13 cellular contexts compared by ENCODE assay signal in genomic region chr21:38268859-38269566, GRCh38. TPM values are rescaled to one million over a fixed set of nuclear protein-coding genes. Genes with fewer than 3 reads are reported as not detected.
DNase-seq lines count a peak whose midpoint lies in the region; ATAC-seq lines count a peak whose summit lies in the region.
"Had no signal": no experiment of that assay in that cellular context is flagged by ENCODE, and none has a peak within 500 bp of the region (broad histone marks: within the 10 kb centered on the region; RNA-seq: fewer than 3 reads in every experiment).

No MANE protein-coding gene starts in this region.

- peak overlapping the region; percentile 8 for H3K27ac Mint-ChIP-seq in activated naive CD8-positive, alpha-beta T cell
- no peak overlapping the region for H3K27ac Mint-ChIP-seq in activated naive CD8-positive, alpha-beta T cell treated with anti-CD3 and anti-CD28 coated beads, Interleukin-2, amount 50 U/mL, for 24 hours
- H3K27ac Mint-ChIP-seq: natural killer cell had no signal

- H3K4me1 Mint-ChIP-seq in activated naive CD8-positive, alpha-beta T cell (ENCODE audit: low read depth) = no peaks in the 10 kb centered on the region
- H3K4me1 Mint-ChIP-seq in activated naive CD8-positive, alpha-beta T cell treated with anti-CD3 and anti-CD28 coated beads, Interleukin-2, amount 50 U/mL, for 24 hours = peaks cover 23% of the 10 kb centered on the region
- H3K4me1 Mint-ChIP-seq: natural killer cell had no signal

- 0 out of 2 replicates have a peak, but pooled peaks cover 2% of the 10 kb centered on the region for H3K27me3 ChIP-seq in SJCRH30

- H3K27me3 Mint-ChIP-seq in activated naive CD8-positive, alpha-beta T cell = peaks cover 7% of the 10 kb centered on the region
- peaks cover 8% of the 10 kb centered on the region for H3K27me3 Mint-ChIP-seq in activated naive CD8-positive, alpha-beta T cell treated with anti-CD3 and anti-CD28 coated beads, Interleukin-2, amount 50 U/mL, for 24 hours

- 55% methylated on average over 5 of the region's 5 CpGs for WGBS in urinary bladder

- no peak overlapping the region for H3K4me3 ChIP-seq in urinary bladder (ENCODE audit: low read depth, low read length)
- H3K4me3 ChIP-seq in SJCRH30 = no peak overlapping the region

- no peaks in the 10 kb centered on the region for H3K9me3 ChIP-seq in SJCRH30 (replicated peaks)

- H3K36me3 ChIP-seq in urinary bladder (ENCODE audit: insufficient read depth) = no peaks in the 10 kb centered on the region
- no peaks in the 10 kb centered on the region for H3K36me3 ChIP-seq in SJCRH30

- DNase-seq in activated naive CD8-positive, alpha-beta T cell treated with anti-CD3 and anti-CD28 coated beads, Interleukin-2, amount 50 U/mL, for 24 hours = no peak
- no peak for DNase-seq in epithelial cell of prostate (ENCODE audit: low read depth, low spot score)
- no peak for DNase-seq in stimulated activated CD4-positive, alpha-beta T cell treated with anti-CD3 and anti-CD28 coated beads, Interleukin-4, amount 100 ng/mL, for 4 hours
- no peak for DNase-seq in SJCRH30
- no peak for DNase-seq in islet precursor cell
- DNase-seq: activated CD4-positive, alpha-beta T cell treated with anti-CD3 and anti-CD28 coated beads, Interleukin-2, amount 50 U/mL, for 48 hours; central memory CD4-positive, alpha-beta T cell; head of caudate nucleus; natural killer cell; NCI-H1092 had no signal

- no peaks in the 10 kb centered on the region for H3K36me3 Mint-ChIP-seq in activated naive CD8-positive, alpha-beta T cell
- no peaks in the 10 kb centered on the region for H3K36me3 Mint-ChIP-seq in activated naive CD8-positive, alpha-beta T cell treated with anti-CD3 and anti-CD28 coated beads, Interleukin-2, amount 50 U/mL, for 24 hours (ENCODE audit: low read depth)
- H3K36me3 Mint-ChIP-seq: natural killer cell had no signal

- H3K4me1 ChIP-seq in urinary bladder (ENCODE audit: insufficient read depth) (no peaks in the 10 kb centered on the region), SJCRH30 (no peaks in the 10 kb centered on the region)

- no peak for ATAC-seq in activated naive CD8-positive, alpha-beta T cell treated with anti-CD3 and anti-CD28 coated beads, Interleukin-2, amount 50 U/mL, for 24 hours
- peak; percentile 35 for ATAC-seq in HG02981 (IDR thresholded peaks at IDR 0.05; ENCODE audit: unreplicated experiment)
- ATAC-seq: natural killer cell had no signal

- H3K27ac ChIP-seq in epithelial cell of prostate (peak overlapping the region; percentile 87), urinary bladder (ENCODE audit: low read depth) (peak overlapping the region; percentile 71), SJCRH30 (no peak overlapping the region)

- H3K4me3 Mint-ChIP-seq in activated naive CD8-positive, alpha-beta T cell = no peak overlapping the region
- no peak overlapping the region for H3K4me3 Mint-ChIP-seq in activated naive CD8-positive, alpha-beta T cell treated with anti-CD3 and anti-CD28 coated beads, Interleukin-2, amount 50 U/mL, for 24 hours
- H3K4me3 Mint-ChIP-seq: natural killer cell had no signal

- H3K9me3 Mint-ChIP-seq in activated naive CD8-positive, alpha-beta T cell (ENCODE audit: low read depth) = no peaks in the 10 kb centered on the region
- no peaks in the 10 kb centered on the region for H3K9me3 Mint-ChIP-seq in activated naive CD8-positive, alpha-beta T cell treated with anti-CD3 and anti-CD28 coated beads, Interleukin-2, amount 50 U/mL, for 24 hours
- H3K9me3 Mint-ChIP-seq: natural killer cell had no signal

RNA-seq across cellular contexts. Expression of gene KCNJ15, which starts 12.2 kb away (rescaled TPM):
- 11.4 TPM for total RNA-seq in urinary bladder
- 6.4 TPM for polyA plus RNA-seq in urinary bladder
- total RNA-seq in SJCRH30 (2014; rRNA removed; shearing (Covaris generic)) = not detected in 2 replicates

Comparison
In these comparisons a context has a peak if more than half of its experiments do, and no peak if none do; other contexts are left out.
1. RNA of gene KCNJ15, which starts 12.2 kb away (total RNA-seq): 11.4 TPM in urinary bladder (single experiment); not detected in SJCRH30; every median in the first group is over 10 times any median in the second.